26 cellular contexts compared by ENCODE assay signal in genomic region chr7:47145326-47145725, GRCh38.
DNase-seq lines count a peak whose midpoint lies in the region; ATAC-seq, FAIRE-seq and TF ChIP-seq lines count a peak whose summit lies in the region.
"Had no signal": no experiment of that assay in that cellular context is flagged by ENCODE, and none has a peak within 500 bp of the region (broad histone marks: within the 10 kb centered on the region; RNA-seq: fewer than 3 reads in every experiment).

No MANE protein-coding gene starts in this region.

- peak overlapping the region; percentile 94 for H2BK120ac ChIP-seq in IMR-90 (ENCODE audit: low read depth, low read length)

- ATAC-seq in A549 (no peak), IMR-90 (ENCODE audit: low read depth) (no peak), upper lobe of right lung (no peak), mucosa of descending colon (no peak), GM21619 (IDR thresholded peaks at IDR 0.05; ENCODE audit: unreplicated experiment) (no peak)
- ATAC-seq: GM12878, Panc1 had no signal

- TF ChIP-seq EP300 in A549 (IDR thresholded peaks at IDR 0.05) = no peak

- H4K5ac ChIP-seq in IMR-90 (ENCODE audit: low read depth, low read length) = peak overlapping the region; percentile 73; the same call in 1 of the 2 replicates

- no peak for DNase-seq in A549 (ENCODE audit: low read depth in 1 of 2, low spot score in 1 of 2)
- no peak for DNase-seq in IMR-90
- peak; percentile 51 for DNase-seq in fibroblast of peridontal ligament (ENCODE audit: extremely low read depth)
- no peak for DNase-seq in urothelium cell line (ENCODE audit: low spot score)
- DNase-seq in upper lobe of right lung = no peak
- no peak for DNase-seq in mucosa of descending colon
- DNase-seq: AML-193; C1 segment of cervical spinal cord; CD4-positive, alpha-beta memory T cell; COR-L47; EL; GDM1; GM23248; H9; NCI-H1048; NCI-H1417; NCI-H1694; NCI-H2029 treated with DMSO at 0.1 percent for 48 hours; NCI-H446 treated with DMSO at 0.1 percent for 48 hours; NCI-H526; SHP77 treated with DMSO at 0.1 percent for 48 hours; SW 1271 had no signal

- TF ChIP-seq CTCF in A549 (IDR thresholded peaks at IDR 0.05) = no peak
- TF ChIP-seq CTCF in IMR-90 (conservative IDR thresholded peaks at IDR 0.05; ENCODE audit: low read depth, low read length) = no peak
- no peak for TF ChIP-seq CTCF in upper lobe of right lung (IDR thresholded peaks at IDR 0.05)
- no peak for TF ChIP-seq CTCF in mucosa of descending colon (IDR thresholded peaks at IDR 0.05)

- H3K27me3 ChIP-seq in IMR-90 (ENCODE audit: control insufficient read depth, insufficient read depth, low read length) (no peaks in the 10 kb centered on the region), upper lobe of right lung (no peaks in the 10 kb centered on the region)

- WGBS in A549 (ENCODE audit: missing lambda C conversion rate) = 30% methylated on average over 1 of the region's 1 CpG
- no CpG with 5 or more reads among the region's 1 CpG for WGBS in IMR-90 (ENCODE audit: extremely low coverage in 2 of 2, insufficient read length in 1 of 2), 2 experiments

- no TSS peak for BruUV-seq in IMR-90 (replicated peaks; lab: Mats Ljungman, UMichigan)

- 0 out of 2 replicates have a peak overlapping the region, but pooled peaks have one; percentile 42 for H3K23ac ChIP-seq in IMR-90 (ENCODE audit: low read depth, low read length)

- no peak overlapping the region for H3K4me3 ChIP-seq in A549
- H3K4me3 ChIP-seq in IMR-90 (ENCODE audit: insufficient read depth, low read depth, low read length) = no peak overlapping the region
- H3K4me3 ChIP-seq in upper lobe of right lung = no peak overlapping the region
- no peak overlapping the region for H3K4me3 ChIP-seq in mucosa of descending colon
- H3K4me3 ChIP-seq: GM12878, GM23248 had no signal

- peak overlapping the region; percentile 78 for H2BK15ac ChIP-seq in IMR-90 (ENCODE audit: low read depth, low read length)

- H2BK5ac ChIP-seq in IMR-90 (ENCODE audit: low read depth, low read length, poor library complexity, severe bottlenecking) = peak overlapping the region; percentile 59

- peak overlapping the region; percentile 73 for H2AK5ac ChIP-seq in IMR-90 (ENCODE audit: low read depth, low read length)

- no peak overlapping the region for H3K4me2 ChIP-seq in A549
- H3K4me2 ChIP-seq in IMR-90 (ENCODE audit: low read depth, low read length) = no peak overlapping the region

- H3K9me1 ChIP-seq in IMR-90 (ENCODE audit: insufficient read depth, low read length) = peaks cover 17% of the 10 kb centered on the region

- peak overlapping the region; percentile 85; the same call in 1 of the 2 replicates for H3K18ac ChIP-seq in IMR-90 (ENCODE audit: low read depth, low read length)

- no peak overlapping the region for H2AFZ ChIP-seq in IMR-90 (replicated peaks; ENCODE audit: low read length, poor library complexity)
- H2AFZ ChIP-seq: GM23248 had no signal

- H2BK20ac ChIP-seq in IMR-90 (ENCODE audit: low read depth, low read length) = peak overlapping the region; percentile 88

- in situ Hi-C loops in IMR-90 (cut with MboI; ENCODE audit: low sequenced_read_pairs) = no loop called here

- H3K79me1 ChIP-seq in IMR-90 (ENCODE audit: low read depth in 1 of 2, low read length in 2 of 2) = no peaks in the 10 kb centered on the region

- no peak for TF ChIP-seq RAD21 in A549 (conservative IDR thresholded peaks at IDR 0.05 in 1 of 2, IDR thresholded peaks at IDR 0.05 in 1 of 2)
- TF ChIP-seq RAD21 in IMR-90 (IDR thresholded peaks at IDR 0.05; ENCODE audit: low read length) = no peak

- FAIRE-seq in A549 (lab: Jason Lieb, UNC) (no peak), urothelium cell line (lab: Jason Lieb, UNC) (peak; percentile 13)
- FAIRE-seq: GM12878 had no signal

- POLR2A ChIA-PET in A549 (lab: Yijun Ruan, JAX) = no interaction called here
- POLR2A ChIA-PET in IMR-90 (lab: Charles Lee; ENCODE audit: unreplicated experiment) = no interaction called here

- H3K4ac ChIP-seq in IMR-90 (ENCODE audit: low read depth, low read length) = peak overlapping the region; percentile 81

- H3K4me1 ChIP-seq in A549 (peaks cover 18% of the 10 kb centered on the region; the same call in 2 of the 3 replicates), IMR-90 (ENCODE audit: control insufficient read depth, insufficient read depth, low read length) (peaks cover 24% of the 10 kb centered on the region), upper lobe of right lung (peaks cover 20% of the 10 kb centered on the region), mucosa of descending colon (ENCODE audit: low read depth) (no peaks in the 10 kb centered on the region)

- intact Hi-C loops in IMR-90 (cut with micrococcal nuclease) = loop anchor here (5.0 kb wide), 1 partner anchor 53 kb away; no protein-coding TSS in a partner anchor
- intact Hi-C loops in upper lobe of right lung (cut with DNase I) = no loop called here
- intact Hi-C loops in mucosa of descending colon (cut with DNase I, micrococcal nuclease) = no loop called here

- H3K9ac ChIP-seq in IMR-90 (ENCODE audit: low read depth, low read length) = no peak overlapping the region
- H3K9ac ChIP-seq: GM23248 had no signal

- CTCF ChIA-PET in A549 (lab: Yijun Ruan, JAX) = interaction anchor here (1.6 kb wide), 1 partner anchor 1223 kb away, joined by 4 read pairs; no protein-coding TSS in a partner anchor
- CTCF ChIA-PET in IMR-90 (lab: Yijun Ruan, JAX) = no interaction called here

- H4K91ac ChIP-seq in IMR-90 (ENCODE audit: insufficient read depth, low read depth, low read length) = peak overlapping the region; percentile 78

- no peak overlapping the region for H3K56ac ChIP-seq in IMR-90 (ENCODE audit: extremely low read depth, insufficient read depth, low read length)

- H3K27ac ChIP-seq in A549 = no peak overlapping the region
- H3K27ac ChIP-seq in IMR-90 (ENCODE audit: insufficient read depth, low read length) = 0 out of 2 replicates have a peak overlapping the region, but pooled peaks have one; percentile 32
- H3K27ac ChIP-seq in upper lobe of right lung = no peak overlapping the region
- H3K27ac ChIP-seq: GM23248, RWPE1 had no signal

- H4K20me1 ChIP-seq in IMR-90 (ENCODE audit: insufficient read depth, low read length) = no peaks in the 10 kb centered on the region

- no peaks in the 10 kb centered on the region for H3K36me3 ChIP-seq in IMR-90 (ENCODE audit: control insufficient read depth, insufficient read depth, low read length)
- no peaks in the 10 kb centered on the region for H3K36me3 ChIP-seq in upper lobe of right lung
- no peaks in the 10 kb centered on the region for H3K36me3 ChIP-seq in mucosa of descending colon (ENCODE audit: low read depth)

- no peak overlapping the region for H2AK9ac ChIP-seq in IMR-90 (replicated peaks; ENCODE audit: low read depth, low read length, poor library complexity)

- H3K9me3 ChIP-seq in A549 (no peaks in the 10 kb centered on the region), IMR-90 (ENCODE audit: control insufficient read depth, insufficient read depth, low read length) (no peaks in the 10 kb centered on the region), upper lobe of right lung (no peaks in the 10 kb centered on the region), mucosa of descending colon (no peaks in the 10 kb centered on the region)

- peak overlapping the region; percentile 4 to 32 for H4K8ac ChIP-seq in IMR-90 (ENCODE audit: low read depth in 2 of 2, low read length in 2 of 2)

- dilution Hi-C loops in IMR-90 (cut with HindIII; ENCODE audit: low sequenced_read_pairs, unreplicated experiment) = no loop called here

- H3K14ac ChIP-seq in IMR-90 (replicated peaks; ENCODE audit: low read depth, low read length) = peak overlapping the region; percentile 48

- TF ChIP-seq POLR2A in A549 (IDR thresholded peaks at IDR 0.05; ENCODE audit: low read length) (no peak), IMR-90 (IDR thresholded peaks at IDR 0.05; ENCODE audit: low read depth, low read length) (no peak)

TF ChIP-seq in A549, 52 proteins besides CTCF, POLR2A, EP300 and RAD21:
- TF ChIP-seq USF2 (IDR thresholded peaks at IDR 0.05) (no peak), SMC3 (IDR thresholded peaks at IDR 0.05) (no peak), TP53 (CRISPR knock-in tag; IDR thresholded peaks at IDR 0.05) (no peak), CHD4 (IDR thresholded peaks at IDR 0.05; ENCODE audit: borderline replicate concordance) (no peak), MAFK (IDR thresholded peaks at IDR 0.05; ENCODE audit: partially characterized antibody) (peak; percentile 85), RARB (CRISPR knock-in tag; IDR thresholded peaks at IDR 0.05) (no peak)

TF ChIP-seq in IMR-90, 13 proteins besides CTCF, POLR2A, EP300 and RAD21:
- no peak for TF ChIP-seq RFX5 (IDR thresholded peaks at IDR 0.05; ENCODE audit: low read depth, low read length)
- TF ChIP-seq MAFK (IDR thresholded peaks at IDR 0.05; ENCODE audit: low read depth, low read length) = peak; percentile 86
- no peak for TF ChIP-seq MXI1 (IDR thresholded peaks at IDR 0.05; ENCODE audit: borderline replicate concordance, low read depth, low read length)
- no peak for TF ChIP-seq MAZ (IDR thresholded peaks at IDR 0.05; ENCODE audit: borderline replicate concordance, low read depth, low read length)
